Comparison of ENCODE assay signal across 1 cellular context in genomic region chr4:39975488-39976089, GRCh38.
TF ChIP-seq lines count a peak whose summit lies in the region.

No MANE protein-coding gene starts in this region.

TF ChIP-seq in SK-N-SH, 30 proteins besides CTCF, POLR2A, EP300 and RAD21 (continued from another document):
- no peak for TF ChIP-seq USF1 (IDR thresholded peaks at IDR 0.05; ENCODE audit: borderline replicate concordance, low read depth)
- no peak for TF ChIP-seq TAF1 (IDR thresholded peaks at IDR 0.05; ENCODE audit: borderline replicate concordance, low read depth, low read length)
- no peak for TF ChIP-seq REST (IDR thresholded peaks at IDR 0.05; ENCODE audit: low read depth, low read length)
- TF ChIP-seq GATA2 (CRISPR knock-in tag; IDR thresholded peaks at IDR 0.05) = no peak
- no peak for TF ChIP-seq RCOR1 (IDR thresholded peaks at IDR 0.05; ENCODE audit: low read length)
- no peak for TF ChIP-seq MXI1 (IDR thresholded peaks at IDR 0.05; ENCODE audit: low read depth, low read length)
- TF ChIP-seq FOXM1 (IDR thresholded peaks at IDR 0.05; ENCODE audit: low read depth) = no peak
- TF ChIP-seq CHD2 (IDR thresholded peaks at IDR 0.05; ENCODE audit: low read length, partially characterized antibody) = no peak
- TF ChIP-seq JUND (IDR thresholded peaks at IDR 0.05) = no peak
